Comparison of ENCODE assay signal across 1 cellular context in the genomic region with DNA sequence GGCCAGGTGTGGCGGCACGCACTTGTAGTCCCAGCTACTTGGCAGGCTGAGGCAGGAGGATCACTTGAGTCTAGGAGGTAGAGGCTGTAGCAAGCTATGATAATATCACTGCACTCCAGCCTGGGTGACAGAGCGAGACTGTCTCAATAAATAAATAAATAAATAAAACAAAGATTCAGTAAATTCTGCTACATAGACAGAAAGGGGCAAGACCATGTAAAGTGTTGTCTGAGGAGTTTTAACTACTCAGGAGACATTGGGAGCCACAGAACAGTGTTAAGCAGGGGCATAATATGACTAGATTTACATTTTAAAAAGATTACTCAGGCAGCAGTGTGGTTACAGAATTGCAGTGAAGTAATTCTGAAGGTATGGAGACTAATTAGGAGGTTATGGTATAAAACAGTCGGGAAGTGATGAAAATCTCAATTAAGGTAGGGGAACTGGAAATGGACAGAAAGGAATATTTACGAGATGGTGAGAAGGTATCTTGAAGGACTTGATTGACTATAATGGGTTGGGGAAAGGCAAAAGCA.
TF ChIP-seq lines count a peak whose summit lies in the region.

No MANE protein-coding gene starts in this region.

TF ChIP-seq in SK-N-SH, 30 proteins besides CTCF, POLR2A, EP300 and RAD21 (continued from another document):
- TF ChIP-seq, protein P1, sequence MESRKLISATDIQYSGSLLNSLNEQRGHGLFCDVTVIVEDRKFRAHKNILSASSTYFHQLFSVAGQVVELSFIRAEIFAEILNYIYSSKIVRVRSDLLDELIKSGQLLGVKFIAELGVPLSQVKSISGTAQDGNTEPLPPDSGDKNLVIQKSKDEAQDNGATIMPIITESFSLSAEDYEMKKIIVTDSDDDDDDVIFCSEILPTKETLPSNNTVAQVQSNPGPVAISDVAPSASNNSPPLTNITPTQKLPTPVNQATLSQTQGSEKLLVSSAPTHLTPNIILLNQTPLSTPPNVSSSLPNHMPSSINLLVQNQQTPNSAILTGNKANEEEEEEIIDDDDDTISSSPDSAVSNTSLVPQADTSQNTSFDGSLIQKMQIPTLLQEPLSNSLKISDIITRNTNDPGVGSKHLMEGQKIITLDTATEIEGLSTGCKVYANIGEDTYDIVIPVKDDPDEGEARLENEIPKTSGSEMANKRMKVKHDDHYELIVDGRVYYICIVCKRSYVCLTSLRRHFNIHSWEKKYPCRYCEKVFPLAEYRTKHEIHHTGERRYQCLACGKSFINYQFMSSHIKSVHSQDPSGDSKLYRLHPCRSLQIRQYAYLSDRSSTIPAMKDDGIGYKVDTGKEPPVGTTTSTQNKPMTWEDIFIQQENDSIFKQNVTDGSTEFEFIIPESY (IDR thresholded peaks at IDR 0.05; ENCODE audit: borderline replicate concordance, low read depth) = no peak
- TF ChIP-seq TCF12 (IDR thresholded peaks at IDR 0.05) (no peak), NRF1 (IDR thresholded peaks at IDR 0.05; ENCODE audit: low read depth, low read length) (no peak), FOXM1 (IDR thresholded peaks at IDR 0.05; ENCODE audit: low read depth) (no peak), POLR2AphosphoS5 (IDR thresholded peaks at IDR 0.05; ENCODE audit: low read depth, low read length) (no peak), RXRA (IDR thresholded peaks at IDR 0.05; ENCODE audit: borderline replicate concordance, low read depth) (no peak), FOXJ3 (CRISPR knock-in tag; IDR thresholded peaks at IDR 0.05) (no peak), FOSL2 (IDR thresholded peaks at IDR 0.05; ENCODE audit: borderline replicate concordance, low read depth) (no peak)
TF ChIP-seq in SK-N-SH: peak in this region for 0.
